ENCODE assay signal across 21 cellular contexts in genomic region chr20:44370639-44371218, GRCh38. TPM values are rescaled to one million over a fixed set of nuclear protein-coding genes. Genes with fewer than 3 reads are reported as not detected.
A peak's percentile ranks its signal among the peaks of the same experiment; 100 is the strongest.
DNase-seq lines count a peak whose midpoint lies in the region; ATAC-seq and TF ChIP-seq lines count a peak whose summit lies in the region.
"Had no signal": no experiment of that assay in that cellular context is flagged by ENCODE, and none has a peak within 500 bp of the region (broad histone marks: within the 10 kb centered on the region; RNA-seq: fewer than 3 reads in every experiment).

No MANE protein-coding gene starts in this region.

- H3K36me3 ChIP-seq in GM23338 (ENCODE audit: insufficient read depth) (no peaks in the 10 kb centered on the region), Peyer's patch (peaks cover 0 to 13% (median 0%) of the 10 kb centered on the region in 3 donors), osteoblast (ENCODE audit: insufficient read depth, low read length) (no peaks in the 10 kb centered on the region), tibial nerve (no peaks in the 10 kb centered on the region)
- H3K36me3 ChIP-seq: prostate gland, upper lobe of left lung had no signal

- WGBS in tibial nerve, 2 donors = 60 to 65% methylated on average over 6 to 8 of the region's 9 CpGs

- TF ChIP-seq POLR2A in Peyer's patch (IDR thresholded peaks at IDR 0.05) (no peak), tibial nerve (IDR thresholded peaks at IDR 0.05) (no peak)

- H3K36me3 Mint-ChIP-seq in GM23338 (ENCODE audit: low read depth) = no peaks in the 10 kb centered on the region
- H3K36me3 Mint-ChIP-seq: activated naive CD8-positive, alpha-beta T cell treated with anti-CD3 and anti-CD28 coated beads for 36 hours had no signal

- H3K79me2 ChIP-seq in GM23338 (replicated peaks; ENCODE audit: insufficient read depth) (no peaks in the 10 kb centered on the region), osteoblast (ENCODE audit: insufficient read depth, low read length) (no peaks in the 10 kb centered on the region)

- no peak overlapping the region for H3K27ac Mint-ChIP-seq in GM23338
- H3K27ac Mint-ChIP-seq: activated naive CD8-positive, alpha-beta T cell treated with anti-CD3 and anti-CD28 coated beads for 36 hours; T-helper 1 cell treated with Interleukin-12 subunit alpha and Interleukin-12 subunit beta and Interleukin-4 antibody, amounts not matched to agents 30 μg/mL and 1 μg/mL, for 36 hours had no signal

- no peak overlapping the region for H3K4me3 Mint-ChIP-seq in GM23338
- H3K4me3 Mint-ChIP-seq: activated naive CD8-positive, alpha-beta T cell treated with anti-CD3 and anti-CD28 coated beads for 36 hours; T-helper 1 cell treated with Interleukin-12 subunit alpha and Interleukin-12 subunit beta and Interleukin-4 antibody, amounts not matched to agents 30 μg/mL and 1 μg/mL, for 36 hours had no signal

- peaks cover 4% of the 10 kb centered on the region; the same call in 1 of the 3 replicates for H3K4me1 Mint-ChIP-seq in GM23338
- H3K4me1 Mint-ChIP-seq: activated naive CD8-positive, alpha-beta T cell treated with anti-CD3 and anti-CD28 coated beads for 36 hours had no signal

- H3K4me3 ChIP-seq in GM23338 = no peak overlapping the region
- H3K4me3 ChIP-seq in Peyer's patch = no peak overlapping the region
- no peak overlapping the region for H3K4me3 ChIP-seq in osteoblast (ENCODE audit: insufficient read depth, low read length)
- no peak overlapping the region for H3K4me3 ChIP-seq in tibial nerve
- H3K4me3 ChIP-seq: lung, prostate gland, upper lobe of left lung had no signal

- H3K27me3 Mint-ChIP-seq in GM23338 (ENCODE audit: insufficient read depth, low read depth, poor library complexity) = peaks cover 8% of the 10 kb centered on the region
- H3K27me3 Mint-ChIP-seq: activated naive CD8-positive, alpha-beta T cell treated with anti-CD3 and anti-CD28 coated beads for 36 hours had no signal

- H3K9me3 ChIP-seq in Peyer's patch (no peaks in the 10 kb centered on the region), osteoblast (ENCODE audit: low read depth, low read length) (no peaks in the 10 kb centered on the region), tibial nerve (no peaks in the 10 kb centered on the region)
- H3K9me3 ChIP-seq: prostate gland, upper lobe of left lung had no signal

- peak; percentile 82 for ATAC-seq in GM23338
- no peak for ATAC-seq in GM21381 (IDR thresholded peaks at IDR 0.05; ENCODE audit: unreplicated experiment)

- H3K4me2 ChIP-seq in GM23338 (no peak overlapping the region), osteoblast (ENCODE audit: insufficient read depth, low read length) (no peak overlapping the region)

- DNase-seq in GM23338 (ENCODE audit: low spot score) = no peak
- DNase-seq in Peyer's patch = peak in 2 of 3 donors; percentile 61 to 73
- DNase-seq in iPS-NIHi11 (ENCODE audit: low spot score) = peak; percentile 23
- DNase-seq in osteoblast (ENCODE audit: insufficient read length, low spot score, missing footprints) = no peak
- DNase-seq in activated naive CD4-positive, alpha-beta T cell treated with Interleukin-2 at 50 U/mL for 16 hours = no peak
- no peak for DNase-seq in UCSD-AML1 (lab: John Stamatoyannopoulos, UW; ENCODE audit: unreplicated experiment)
- DNase-seq in tibial nerve (ENCODE audit: low spot score in 2 of 2) = no peak
- DNase-seq: activated CD4-positive, alpha-beta T cell treated with anti-CD3 and anti-CD28 coated beads for 1 hour; activated naive CD8-positive, alpha-beta T cell treated with anti-CD3 and anti-CD28 coated beads for 36 hours; cerebellar nuclear complex; DND-41; head of caudate nucleus; NCI-H1092 treated with DMSO at 0.1 percent for 48 hours; NCI-H446 treated with DMSO at 0.1 percent for 48 hours had no signal

- H3K27me3 ChIP-seq in GM23338 (ENCODE audit: insufficient read depth) (no peaks in the 10 kb centered on the region), Peyer's patch (no peaks in the 10 kb centered on the region), osteoblast (ENCODE audit: insufficient read depth, low read length) (peaks cover 3% of the 10 kb centered on the region), tibial nerve (no peaks in the 10 kb centered on the region)
- H3K27me3 ChIP-seq: upper lobe of left lung had no signal

- H3K4me1 ChIP-seq in GM23338 (ENCODE audit: insufficient read depth) = no peaks in the 10 kb centered on the region
- H3K4me1 ChIP-seq in Peyer's patch = peaks cover 0 to 23% (median 0%) of the 10 kb centered on the region in 4 donors
- no peaks in the 10 kb centered on the region for H3K4me1 ChIP-seq in osteoblast (ENCODE audit: insufficient read depth, low read length)
- H3K4me1 ChIP-seq in tibial nerve = no peaks in the 10 kb centered on the region
- H3K4me1 ChIP-seq: prostate gland, upper lobe of left lung had no signal

- no peaks in the 10 kb centered on the region for H4K20me1 ChIP-seq in GM23338 (replicated peaks; ENCODE audit: insufficient read depth)
- H4K20me1 ChIP-seq in osteoblast (ENCODE audit: insufficient read depth, low read length) = no peaks in the 10 kb centered on the region

- no peaks in the 10 kb centered on the region for H3F3A ChIP-seq in GM23338 (replicated peaks; ENCODE audit: low read depth)

- no peaks in the 10 kb centered on the region for H3K9me3 Mint-ChIP-seq in GM23338
- H3K9me3 Mint-ChIP-seq: activated naive CD8-positive, alpha-beta T cell treated with anti-CD3 and anti-CD28 coated beads for 36 hours; T-helper 1 cell treated with Interleukin-12 subunit alpha and Interleukin-12 subunit beta and Interleukin-4 antibody, amounts not matched to agents 30 μg/mL and 1 μg/mL, for 36 hours had no signal

- no peaks in the 10 kb centered on the region for H3K9me2 ChIP-seq in GM23338 (ENCODE audit: insufficient read depth)

- H3K27ac ChIP-seq in GM23338 (ENCODE audit: low read depth) = no peak overlapping the region
- H3K27ac ChIP-seq in Peyer's patch = peak overlapping the region in 3 of 4 donors; percentile 18 to 59 (median 51)
- no peak overlapping the region for H3K27ac ChIP-seq in osteoblast (ENCODE audit: low read depth, low read length)
- no peak overlapping the region for H3K27ac ChIP-seq in tibial nerve
- H3K27ac ChIP-seq: prostate gland, upper lobe of left lung had no signal

- no peak for TF ChIP-seq EP300 in tibial nerve (IDR thresholded peaks at IDR 0.05)

- TF ChIP-seq CTCF in GM23338 (conservative IDR thresholded peaks at IDR 0.05; ENCODE audit: low read depth in 2 of 2) (no peak), Peyer's patch (IDR thresholded peaks at IDR 0.05) (no peak), osteoblast (IDR thresholded peaks at IDR 0.05; ENCODE audit: extremely low read depth, low read depth, low read length) (no peak), tibial nerve (IDR thresholded peaks at IDR 0.05) (no peak)

- H2AFZ ChIP-seq in GM23338 = peak overlapping the region; percentile 83
- H2AFZ ChIP-seq in osteoblast (ENCODE audit: low read length) = peak overlapping the region; percentile 50

TF ChIP-seq in GM23338, 12 proteins besides CTCF, POLR2A, EP300 and RAD21 (continues in another document):
- TF ChIP-seq STAT1 (IDR thresholded peaks at IDR 0.05; ENCODE audit: unreplicated experiment) (no peak), CREB1 (CRISPR knock-in tag; IDR thresholded peaks at IDR 0.05; ENCODE audit: low read depth) (no peak), ETS1 (IDR thresholded peaks at IDR 0.05) (no peak), EZH2 (IDR thresholded peaks at IDR 0.05; ENCODE audit: low read depth, unreplicated experiment) (no peak), NANOG (IDR thresholded peaks at IDR 0.05; ENCODE audit: borderline replicate concordance) (no peak)

RNA-seq across cellular contexts. Expression of gene HNF4A, which starts 15.2 kb away (rescaled TPM):
- not detected in 2 replicates for total RNA-seq in GM23338 (2014; rRNA removed; shearing (Covaris generic))
- not detected in 2 replicates for polyA plus RNA-seq in GM23338 (2016; fragmentation: Nextera tagmentation; extraction: Ambion mirVana)
- total RNA-seq in Peyer's patch (100 to 1,000 TPM in 3 of 4 donors, 10 to 100 TPM in 1; 76.7 to 346 (median 308) TPM), osteoblast (not detected in 2 replicates), tibial nerve (not detected)
- total RNA-seq: activated naive CD8-positive, alpha-beta T cell treated with anti-CD3 and anti-CD28 coated beads for 36 hours; prostate gland; RPMI7951 had no signal

RNA-seq across cellular contexts. Expression of gene R3HDML, which starts 33.9 kb away (rescaled TPM):
- not detected in 2 replicates for total RNA-seq in GM23338 (2014; rRNA removed; shearing (Covaris generic))
- polyA plus RNA-seq in GM23338 (2016; fragmentation: Nextera tagmentation; extraction: Ambion mirVana) = not detected in 2 replicates
- total RNA-seq in Peyer's patch (not detected), osteoblast (not detected in 2 replicates), tibial nerve (not detected)
- total RNA-seq: activated naive CD8-positive, alpha-beta T cell treated with anti-CD3 and anti-CD28 coated beads for 36 hours; lung; RPMI7951; upper lobe of left lung had no signal
- polyA plus RNA-seq: esophagus, lung had no signal

RNA-seq across cellular contexts. Expression of gene FITM2, which starts 59.7 kb away (rescaled TPM):
- 1.6 and 3.5 TPM in 2 replicates for total RNA-seq in GM23338 (2014; rRNA removed; shearing (Covaris generic))
- 0.73 and 0.87 TPM in 2 replicates for polyA plus RNA-seq in GM23338 (2016; fragmentation: Nextera tagmentation; extraction: Ambion mirVana)
- total RNA-seq in Peyer's patch (10 to 100 TPM in 3 of 4 donors, 1 to 10 TPM in 1; 8.7 to 11.7 (median 10.8) TPM), osteoblast (7.1 and 7.2 TPM in 2 replicates), tibial nerve (10 to 100 TPM in 3 of 4 donors, 1 to 10 TPM in 1; 9.0 to 13.8 (median 10.7) TPM)

Comparison
In these comparisons a context has a peak if more than half of its experiments do, and no peak if none do; other contexts are left out.
1. DNase-seq: peak in Peyer's patch (2 of 3) and iPS-NIHi11 (single experiment); none in GM23338 (single experiment), osteoblast (single experiment), activated naive CD4-positive, alpha-beta T cell treated with Interleukin-2 at 50 U/mL for 16 hours (single experiment), UCSD-AML1 (single experiment) and tibial nerve (0 of 2).
2. H3K27ac ChIP-seq: peak in Peyer's patch (3 of 4); none in GM23338 (single experiment), osteoblast (single experiment) and tibial nerve (0 of 4).
3. RNA of gene HNF4A, which starts 15.2 kb away (total RNA-seq): 76.7 to 346 TPM in Peyer's patch; not detected in GM23338, not detected in osteoblast and not detected in tibial nerve; every median in the first group is over 10 times any median in the second.